Comparison of ENCODE assay signal across 8 cellular contexts in genomic region chr6:152552616-152553209, GRCh38.
DNase-seq lines count a peak whose midpoint lies in the region; ATAC-seq and TF ChIP-seq lines count a peak whose summit lies in the region.

No MANE protein-coding gene starts in this region.

- H3K4me3 ChIP-seq in GM06990 (replicated peaks; ENCODE audit: low read depth, low read length) = no peak overlapping the region
- no peak overlapping the region for H3K4me3 ChIP-seq in HAP-1
- H3K4me3 ChIP-seq in Karpas-422 (ENCODE audit: low read length) = no peak overlapping the region

- H3K36me3 Mint-ChIP-seq in effector memory CD8-positive, alpha-beta T cell (ENCODE audit: insufficient read depth) = no peaks in the 10 kb centered on the region
- peaks cover 2% of the 10 kb centered on the region for H3K36me3 Mint-ChIP-seq in memory B cell
- H3K36me3 Mint-ChIP-seq in type B pancreatic cell = no peaks in the 10 kb centered on the region

- H3K4me3 Mint-ChIP-seq in effector memory CD8-positive, alpha-beta T cell = no peak overlapping the region
- H3K4me3 Mint-ChIP-seq in memory B cell (no peak overlapping the region), type B pancreatic cell (no peak overlapping the region)

- H3K9me3 Mint-ChIP-seq in effector memory CD8-positive, alpha-beta T cell = peaks cover 0 to 5% of the 10 kb centered on the region in 2 donors
- H3K9me3 Mint-ChIP-seq in memory B cell = peaks cover 6% of the 10 kb centered on the region
- H3K9me3 Mint-ChIP-seq in type B pancreatic cell = peaks cover 10% of the 10 kb centered on the region

- no peaks in the 10 kb centered on the region for H3K36me3 ChIP-seq in GM06990 (ENCODE audit: control insufficient read depth, insufficient read depth, low read length)
- H3K36me3 ChIP-seq in HAP-1 (replicated peaks) = no peaks in the 10 kb centered on the region
- no peaks in the 10 kb centered on the region for H3K36me3 ChIP-seq in Karpas-422 (ENCODE audit: insufficient read depth, low read length)

- no peaks in the 10 kb centered on the region for H3K9me2 ChIP-seq in Karpas-422 (replicated peaks; ENCODE audit: insufficient read depth, low read length)

- H3K27me3 Mint-ChIP-seq in effector memory CD8-positive, alpha-beta T cell = no peaks in the 10 kb centered on the region
- H3K27me3 Mint-ChIP-seq in memory B cell (peaks cover 3% of the 10 kb centered on the region), type B pancreatic cell (no peaks in the 10 kb centered on the region)

- H3K79me2 ChIP-seq in Karpas-422 (ENCODE audit: low read length) = no peaks in the 10 kb centered on the region

- peaks cover 8 to 37% of the 10 kb centered on the region in 2 donors for H3K4me1 Mint-ChIP-seq in effector memory CD8-positive, alpha-beta T cell (ENCODE audit: low read depth in 2 of 2)
- H3K4me1 Mint-ChIP-seq in memory B cell (no peaks in the 10 kb centered on the region), type B pancreatic cell (ENCODE audit: unreplicated experiment) (no peaks in the 10 kb centered on the region)

- TF ChIP-seq CTCF in GM06990 (IDR thresholded peaks at IDR 0.05; ENCODE audit: insufficient read depth, low read length, poor library complexity, severe bottlenecking) (peak; percentile 83), type B pancreatic cell (conservative IDR thresholded peaks at IDR 0.05) (peak; percentile 85)

- ATAC-seq in effector memory CD8-positive, alpha-beta T cell (replicated peaks) = peak; percentile 85
- peak; percentile 34 for ATAC-seq in memory B cell (ENCODE audit: low read depth)

- H3K9me3 ChIP-seq in HAP-1 (no peaks in the 10 kb centered on the region), Karpas-422 (ENCODE audit: low read length) (no peaks in the 10 kb centered on the region)

- no peak overlapping the region for H3K4me2 ChIP-seq in Karpas-422 (ENCODE audit: low read depth, low read length, poor library complexity, severe bottlenecking)

- H4K20me1 ChIP-seq in Karpas-422 (ENCODE audit: insufficient read depth, low read depth, low read length) = no peaks in the 10 kb centered on the region

- H3K27me3 ChIP-seq in GM06990 (replicated peaks; ENCODE audit: control insufficient read depth, insufficient read depth, low read length) (no peaks in the 10 kb centered on the region), HAP-1 (ENCODE audit: low read depth) (peaks cover 7% of the 10 kb centered on the region), Karpas-422 (ENCODE audit: low read length) (no peaks in the 10 kb centered on the region)

- H3K4me1 ChIP-seq in HAP-1 (no peaks in the 10 kb centered on the region), Karpas-422 (ENCODE audit: low read length) (no peaks in the 10 kb centered on the region)

- DNase-seq in A172 (ENCODE audit: low spot score) (peak; percentile 55), GM06990 (ENCODE audit: extremely low read depth, insufficient read length) (peak; percentile 20), HAP-1 (ENCODE audit: low spot score in 2 of 2) (peak; percentile 58 to 75), Karpas-422 (peak; percentile 85), SKM-1 (lab: John Stamatoyannopoulos, UW; ENCODE audit: unreplicated experiment) (peak; percentile 64), memory B cell (ENCODE audit: low spot score in 2 of 2) (no peak), type B pancreatic cell (ENCODE audit: extremely low spot score, unreplicated experiment) (no peak)
- DNase-seq in effector memory CD8-positive, alpha-beta T cell = peak; percentile 32 to 57 (median 46)

- H3K27ac ChIP-seq in Karpas-422 (ENCODE audit: low read length) = no peak overlapping the region

- H3K27ac Mint-ChIP-seq in effector memory CD8-positive, alpha-beta T cell = peak overlapping the region in 1 of 2 donors; percentile 44
- H3K27ac Mint-ChIP-seq in memory B cell (no peak overlapping the region), type B pancreatic cell (no peak overlapping the region)

- no peak overlapping the region for H3K9ac ChIP-seq in Karpas-422 (ENCODE audit: low read length)

- in situ Hi-C loops in HAP-1 (cut with MboI; ENCODE audit: low sequenced_read_pairs) = no loop called here

- no peak overlapping the region for H2AFZ ChIP-seq in Karpas-422 (ENCODE audit: low read length)

Comparison
In these comparisons a context has a peak if more than half of its experiments do, and no peak if none do; other contexts are left out.
1. DNase-seq: peak in A172 (single experiment), GM06990 (single experiment), HAP-1 (2 of 2), Karpas-422 (single experiment), SKM-1 (single experiment) and effector memory CD8-positive, alpha-beta T cell (3 of 3); none in memory B cell (0 of 2) and type B pancreatic cell (single experiment).